In genomic region chr5:149572170-149572569, GRCh38 we compare ENCODE assay signal across 21 cellular contexts. TPM values are rescaled to one million over a fixed set of nuclear protein-coding genes. Genes with fewer than 3 reads are reported as not detected.
A peak's percentile ranks its signal among the peaks of the same experiment; 100 is the strongest.
DNase-seq lines count a peak whose midpoint lies in the region; ATAC-seq, FAIRE-seq and TF ChIP-seq lines count a peak whose summit lies in the region.
"Had no signal": no experiment of that assay in that cellular context is flagged by ENCODE, and none has a peak within 500 bp of the region (broad histone marks: within the 10 kb centered on the region; RNA-seq: fewer than 3 reads in every experiment).

No MANE protein-coding gene starts in this region.

- H3K27ac ChIP-seq in HepG2 (ENCODE audit: extremely low read length, insufficient read depth, low read length): no peak overlapping the region
- H3K27ac ChIP-seq in right lobe of liver: no peak overlapping the region
- H3K27ac ChIP-seq in colonic mucosa: peak overlapping the region; percentile 8
- peak overlapping the region in 4 of 5 donors; percentile 35 to 80 (median 66) for H3K27ac ChIP-seq in stomach

- no peak for TF ChIP-seq RAD21 in HepG2 (CRISPR knock-in tag; IDR thresholded peaks at IDR 0.05)

- no peaks in the 10 kb centered on the region for H3K36me3 ChIP-seq in HepG2 (replicated peaks in 1 of 2; ENCODE audit: control insufficient read depth in 1 of 2, insufficient read depth in 2 of 2, low read length in 2 of 2)
- no peaks in the 10 kb centered on the region for H3K36me3 ChIP-seq in right lobe of liver
- H3K36me3 ChIP-seq in colonic mucosa: no peaks in the 10 kb centered on the region
- H3K36me3 ChIP-seq in stomach: no peaks in the 10 kb centered on the region
- H3K36me3 ChIP-seq: HAP-1 had no signal

- no peak for TF ChIP-seq POLR2A in HepG2 (IDR thresholded peaks at IDR 0.05; ENCODE audit: insufficient read depth in 1 of 2, low read depth in 2 of 2, low read length in 2 of 2)
- TF ChIP-seq POLR2A in right lobe of liver (IDR thresholded peaks at IDR 0.05): no peak
- TF ChIP-seq POLR2A in stomach (IDR thresholded peaks at IDR 0.05): no peak

- no peak overlapping the region for H3K4me3 ChIP-seq in HepG2 (replicated peaks in 1 of 3; ENCODE audit: insufficient read depth in 1 of 3, low read depth in 2 of 3, low read length in 3 of 3)
- no peak overlapping the region for H3K4me3 ChIP-seq in right lobe of liver
- H3K4me3 ChIP-seq in colonic mucosa: no peak overlapping the region
- H3K4me3 ChIP-seq in stomach: no peak overlapping the region
- H3K4me3 ChIP-seq: HAP-1 had no signal

- intact Hi-C loops in HepG2 (cut with micrococcal nuclease; ENCODE audit: unreplicated experiment): loop anchor here (10.0 kb wide), 1 partner anchor 447 kb away; no protein-coding TSS in a partner anchor
- intact Hi-C loops in right lobe of liver (cut with DNase I): no loop called here
- intact Hi-C loops in colonic mucosa (cut with DNase I): loop anchor here (5.0 kb wide), 1 partner anchor 45 kb away; no protein-coding TSS in a partner anchor
- intact Hi-C loops in stomach (cut with DNase I; ENCODE audit: low total_unique reads): no loop called here

- no TSS peak for BruUV-seq in HepG2 (replicated peaks; lab: Mats Ljungman, UMichigan)

- H4K20me1 ChIP-seq in HepG2 (ENCODE audit: insufficient read depth, low read length): no peaks in the 10 kb centered on the region

- no peak for FAIRE-seq in HepG2 (lab: Jason Lieb, UNC)
- FAIRE-seq: GM12891, H54 had no signal

- TF ChIP-seq EP300 in HepG2 (IDR thresholded peaks at IDR 0.05; ENCODE audit: low read depth in 2 of 2, low read length in 2 of 2) (no peak), HepG2 (CRISPR knock-in tag; IDR thresholded peaks at IDR 0.05; ENCODE audit: borderline replicate concordance) (no peak), stomach (IDR thresholded peaks at IDR 0.05) (no peak)

- H3K27me3 ChIP-seq in HepG2 (ENCODE audit: control insufficient read depth in 1 of 2, insufficient read depth in 2 of 2, low read length in 2 of 2) (0 out of 5 replicates have a peak, but pooled peaks cover 0 to 4% of the 10 kb centered on the region in 2 experiments), right lobe of liver (no peaks in the 10 kb centered on the region), colonic mucosa (no peaks in the 10 kb centered on the region), stomach (no peaks in the 10 kb centered on the region)

- no peaks in the 10 kb centered on the region for H3K9me3 ChIP-seq in HepG2 (ENCODE audit: low read length)
- no peaks in the 10 kb centered on the region for H3K9me3 ChIP-seq in right lobe of liver
- no peaks in the 10 kb centered on the region for H3K9me3 ChIP-seq in colonic mucosa
- no peaks in the 10 kb centered on the region for H3K9me3 ChIP-seq in stomach
- H3K9me3 ChIP-seq: HAP-1 had no signal

- no peak overlapping the region for H2AFZ ChIP-seq in HepG2 (ENCODE audit: low read length)

- no peaks in the 10 kb centered on the region for H3K79me2 ChIP-seq in HepG2 (ENCODE audit: insufficient read depth, low read length)

- no peak overlapping the region for H3K4me2 ChIP-seq in HepG2 (ENCODE audit: low read depth, low read length)

- POLR2A ChIA-PET in HepG2 (lab: Yijun Ruan, JAX): no interaction called here

- CTCF ChIA-PET in HepG2 (lab: Yijun Ruan, JAX; ENCODE audit: low intra/inter-chr PET ratio, low total read pairs): no interaction called here

- H3K9ac ChIP-seq in HepG2 (ENCODE audit: insufficient read depth, low read depth, low read length) (no peak overlapping the region), colonic mucosa (ENCODE audit: low read depth in 2 of 2, low read length in 2 of 2) (peak overlapping the region in 1 of 2 donors; percentile 51)

- TF ChIP-seq CTCF in HepG2 (CRISPR knock-in tag; IDR thresholded peaks at IDR 0.05): no peak
- no peak for TF ChIP-seq CTCF in right lobe of liver (IDR thresholded peaks at IDR 0.05)
- TF ChIP-seq CTCF in colonic mucosa (IDR thresholded peaks at IDR 0.05): no peak
- no peak for TF ChIP-seq CTCF in stomach (IDR thresholded peaks at IDR 0.05)

- peaks cover 16% of the 10 kb centered on the region for H3K4me1 ChIP-seq in HepG2 (ENCODE audit: insufficient read depth, low read length)
- H3K4me1 ChIP-seq in right lobe of liver: no peaks in the 10 kb centered on the region
- no peaks in the 10 kb centered on the region for H3K4me1 ChIP-seq in colonic mucosa
- peaks cover 5 to 40% (median 31%) of the 10 kb centered on the region in 4 donors for H3K4me1 ChIP-seq in stomach
- H3K4me1 ChIP-seq: HAP-1 had no signal

- ATAC-seq in HepG2 (no peak; the same call in 2 of the 3 replicates), right lobe of liver (no peak)

- DNase-seq in HepG2 (ENCODE audit: low spot score) (no peak), right lobe of liver (no peak), colonic mucosa (no peak), stomach (no peak), hippocampal formation (lab: John Stamatoyannopoulos, UW) (no peak), iPS-NIHi11 (ENCODE audit: low spot score) (no peak), SIG-M5 treated with dmso at 0.1 percent for 504 hours (lab: John Stamatoyannopoulos, UW; ENCODE audit: unreplicated experiment) (no peak)
- DNase-seq: 8988T; C1 segment of cervical spinal cord; Calu3; CD4-positive, alpha-beta memory T cell; COR-L47; DMS53; DMS79 treated with DMSO at 0.1 percent for 48 hours; GF-D8; GOT3; HFFc6 had no signal

- in situ Hi-C loops in HepG2 (cut with HindIII; ENCODE audit: extremely low pct_ligation_motif_present, low pct_unique_long_range_greater_than_20kb): loop anchor here (25.0 kb wide), 1 partner anchor 435 kb away; the partner anchor contains the start of gene ABLIM3

TF ChIP-seq in HepG2, 621 proteins besides CTCF, POLR2A, EP300 and RAD21 (continues in another document):
- TF ChIP-seq PHF20 (CRISPR knock-in tag; IDR thresholded peaks at IDR 0.05): no peak
- TF ChIP-seq RXRB (CRISPR knock-in tag; IDR thresholded peaks at IDR 0.05; ENCODE audit: borderline replicate concordance): 0 out of 2 replicates have a peak, but pooled peaks have one; percentile 25

RNA-seq across cellular contexts. Expression of gene ARHGEF37, which starts 9.1 kb away (rescaled TPM):
- 0.27 TPM in 1 of 2 replicates, not detected in the other for total RNA-seq in HepG2 (2016; rRNA removed; fragmentation: Illumina TruSeq; extraction: Trizol)
- total RNA-seq in HepG2 (2016; cell fraction: cytosol; rRNA removed; fragmentation: Illumina TruSeq; extraction: Trizol; ENCODE audit: low read depth): not detected in 2 replicates
- 0.11 TPM in 1 of 2 replicates, not detected in the other for total RNA-seq in HepG2 (2016; cell fraction: insoluble cytoplasmic fraction; rRNA removed; fragmentation: Illumina TruSeq; extraction: Trizol)
- total RNA-seq in HepG2 (2016; cell fraction: membrane; rRNA removed; fragmentation: Illumina TruSeq; extraction: Trizol): not detected in 2 replicates
- not detected in 2 replicates for total RNA-seq in HepG2 (2016; cell fraction: nucleus; rRNA removed; fragmentation: Illumina TruSeq; extraction: Trizol)
- polyA plus RNA-seq in HepG2 (2011; rRNA removed): 0.18 and 0.39 TPM in 2 replicates
- 0.05 and 0.23 TPM in 2 replicates for polyA plus RNA-seq in HepG2 (2011; cell fraction: cytosol; rRNA removed)
- 0.18 and 0.38 TPM in 2 replicates for polyA plus RNA-seq in HepG2 (2011; cell fraction: nucleus; rRNA removed)
- 0.21 and 0.28 TPM in 2 replicates for polyA plus RNA-seq in HepG2 (2012)
- polyA plus RNA-seq in HepG2 (2016; cell fraction: cytosol; fragmentation: Illumina TruSeq; extraction: Trizol; ENCODE audit: low read depth): not detected in 2 replicates
- polyA plus RNA-seq in HepG2 (2016; cell fraction: insoluble cytoplasmic fraction; fragmentation: Illumina TruSeq; extraction: Trizol; ENCODE audit: low read depth): not detected in 2 replicates
- polyA plus RNA-seq in HepG2 (2016; cell fraction: membrane; fragmentation: Illumina TruSeq; extraction: Trizol; ENCODE audit: low read depth): not detected in 2 replicates
- 0.48 TPM in 1 of 2 replicates, not detected in the other for polyA plus RNA-seq in HepG2 (2016; cell fraction: nucleus; fragmentation: Illumina TruSeq; extraction: Trizol; ENCODE audit: insufficient read depth, low read depth)
- 0.51 and 1.4 TPM in 2 replicates for polyA minus RNA-seq in HepG2 (2011; rRNA and poly(A)+ RNA removed; ENCODE audit: low replicate concordance)
- polyA minus RNA-seq in HepG2 (2011; cell fraction: cytosol; rRNA and poly(A)+ RNA removed): not detected in 2 replicates
- polyA minus RNA-seq in HepG2 (2011; cell fraction: nucleus; rRNA and poly(A)+ RNA removed): 0.13 and 0.87 TPM in 2 replicates
- 1 to 10 TPM; 1.6 to 7.3 (median 2.1) TPM for total RNA-seq in right lobe of liver
- 10 to 100 TPM; 11.9 to 15.7 TPM for total RNA-seq in colonic mucosa
- 10 to 100 TPM; 21.3 to 64.2 (median 25.7) TPM for total RNA-seq in stomach
- polyA plus RNA-seq in stomach: 10 to 100 TPM in 1 of 3 donors, 1 to 10 TPM in 2; 8.0 to 15.1 (median 9.3) TPM
- total RNA-seq: G401 had no signal
- polyA plus RNA-seq: CD4-positive, alpha-beta memory T cell had no signal

RNA-seq across cellular contexts. Expression of gene CSNK1A1, which starts 20.9 kb away (rescaled TPM):
- 149 and 210 TPM in 2 replicates for total RNA-seq in HepG2 (2016; rRNA removed; fragmentation: Illumina TruSeq; extraction: Trizol)
- 27.1 and 35.7 TPM in 2 replicates for total RNA-seq in HepG2 (2016; cell fraction: cytosol; rRNA removed; fragmentation: Illumina TruSeq; extraction: Trizol; ENCODE audit: low read depth)
- total RNA-seq in HepG2 (2016; cell fraction: insoluble cytoplasmic fraction; rRNA removed; fragmentation: Illumina TruSeq; extraction: Trizol): 145 and 212 TPM in 2 replicates
- 84.4 and 87.9 TPM in 2 replicates for total RNA-seq in HepG2 (2016; cell fraction: membrane; rRNA removed; fragmentation: Illumina TruSeq; extraction: Trizol)
- total RNA-seq in HepG2 (2016; cell fraction: nucleus; rRNA removed; fragmentation: Illumina TruSeq; extraction: Trizol): 98.3 and 111 TPM in 2 replicates
- polyA plus RNA-seq in HepG2 (2011; rRNA removed): 77.3 and 89.0 TPM in 2 replicates
- 49.1 and 57.0 TPM in 2 replicates for polyA plus RNA-seq in HepG2 (2011; cell fraction: cytosol; rRNA removed)
- 50.7 and 55.7 TPM in 2 replicates for polyA plus RNA-seq in HepG2 (2011; cell fraction: nucleus; rRNA removed)
- 65.5 and 78.7 TPM in 2 replicates for polyA plus RNA-seq in HepG2 (2012)
- 15.0 and 20.3 TPM in 2 replicates for polyA plus RNA-seq in HepG2 (2016; cell fraction: cytosol; fragmentation: Illumina TruSeq; extraction: Trizol; ENCODE audit: low read depth)
- polyA plus RNA-seq in HepG2 (2016; cell fraction: insoluble cytoplasmic fraction; fragmentation: Illumina TruSeq; extraction: Trizol; ENCODE audit: low read depth): 121 and 123 TPM in 2 replicates
- polyA plus RNA-seq in HepG2 (2016; cell fraction: membrane; fragmentation: Illumina TruSeq; extraction: Trizol; ENCODE audit: low read depth): 29.6 and 36.5 TPM in 2 replicates
- 67.9 and 69.0 TPM in 2 replicates for polyA plus RNA-seq in HepG2 (2016; cell fraction: nucleus; fragmentation: Illumina TruSeq; extraction: Trizol; ENCODE audit: insufficient read depth, low read depth)
- polyA minus RNA-seq in HepG2 (2011; rRNA and poly(A)+ RNA removed; ENCODE audit: low replicate concordance): 117 and 141 TPM in 2 replicates
- 108 and 126 TPM in 2 replicates for polyA minus RNA-seq in HepG2 (2011; cell fraction: cytosol; rRNA and poly(A)+ RNA removed)
- polyA minus RNA-seq in HepG2 (2011; cell fraction: nucleus; rRNA and poly(A)+ RNA removed): 187 and 216 TPM in 2 replicates
- 10 to 100 TPM; 79.7 to 87.1 (median 83.8) TPM for total RNA-seq in right lobe of liver
- 100 to 1,000 TPM; 248 to 257 TPM for total RNA-seq in colonic mucosa
- 100 to 1,000 TPM; 171 to 408 (median 217) TPM for total RNA-seq in stomach
- 10 to 100 TPM; 60.5 to 95.5 (median 74.8) TPM for polyA plus RNA-seq in stomach

Comparison
In these comparisons a context has a peak if more than half of its experiments do, and no peak if none do; other contexts are left out.
1. intact Hi-C loops: an anchor here in HepG2 (10.0 kb wide) and colonic mucosa (5.0 kb wide); none called in right lobe of liver and stomach.
2. H3K27ac ChIP-seq: peak in colonic mucosa (single experiment) and stomach (4 of 5); none in HepG2 (single experiment) and right lobe of liver (0 of 3).